Comparison of ENCODE assay signal across 16 cellular contexts in the genomic region with DNA sequence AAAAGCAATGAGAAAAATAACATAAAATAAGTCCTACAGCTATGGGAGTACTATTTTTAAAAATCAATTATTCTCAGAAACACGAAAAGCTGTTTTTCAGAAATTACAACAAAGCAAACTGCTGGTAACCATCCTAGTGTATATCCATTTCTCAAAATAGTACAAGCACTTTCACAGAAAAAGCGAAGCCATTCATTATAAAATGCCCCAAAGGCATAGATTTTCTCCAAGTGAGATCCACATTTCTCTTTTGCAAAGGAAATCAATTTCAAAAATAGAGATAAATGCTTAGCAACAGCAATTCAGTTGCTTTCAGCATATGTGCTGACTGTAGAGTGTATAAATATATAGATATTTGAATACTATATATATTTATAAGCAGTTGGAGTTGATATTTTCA.
DNase-seq lines count a peak whose midpoint lies in the region; ATAC-seq and TF ChIP-seq lines count a peak whose summit lies in the region.
"Had no signal": no experiment of that assay in that cellular context is flagged by ENCODE, and none has a peak within 500 bp of the region (broad histone marks: within the 10 kb centered on the region; RNA-seq: fewer than 3 reads in every experiment).

No MANE protein-coding gene starts in this region.

- H3K79me2 ChIP-seq in DOHH2 (ENCODE audit: control insufficient read depth, low read length) = no peaks in the 10 kb centered on the region
- no peaks in the 10 kb centered on the region for H3K79me2 ChIP-seq in SU-DHL-6 (ENCODE audit: insufficient read depth, low read length)

- H3K9me2 ChIP-seq in DOHH2 (replicated peaks; ENCODE audit: control insufficient read depth, low read length) (no peaks in the 10 kb centered on the region), SU-DHL-6 (replicated peaks; ENCODE audit: insufficient read depth, low read length) (no peaks in the 10 kb centered on the region)

- H3K27me3 ChIP-seq in DOHH2 (ENCODE audit: control insufficient read depth, low read length) (no peaks in the 10 kb centered on the region), SU-DHL-6 (ENCODE audit: low read length) (no peaks in the 10 kb centered on the region), WERI-Rb-1 (ENCODE audit: insufficient read depth, low read depth, severe bottlenecking) (no peaks in the 10 kb centered on the region)
- H3K27me3 ChIP-seq: BE2C had no signal

- H3K4me1 ChIP-seq in DOHH2 (ENCODE audit: control insufficient read depth, low read length) = peaks cover 37% of the 10 kb centered on the region
- H3K4me1 ChIP-seq: BE2C, Caco-2 had no signal

- H3K27ac ChIP-seq in DOHH2 (ENCODE audit: low read depth, low read length) = peak overlapping the region; percentile 60
- peak overlapping the region; percentile 68 for H3K27ac ChIP-seq in SU-DHL-6 (ENCODE audit: low read depth, low read length)
- H3K27ac ChIP-seq in WERI-Rb-1 = no peak overlapping the region

- ATAC-seq in HG03159 (IDR thresholded peaks at IDR 0.05; ENCODE audit: unreplicated experiment) = no peak

- peaks cover 7% of the 10 kb centered on the region for H3K9me3 Mint-ChIP-seq in neural crest cell

- H4K20me1 ChIP-seq in DOHH2 (ENCODE audit: control insufficient read depth, insufficient read depth, low read depth, low read length) (no peaks in the 10 kb centered on the region), SU-DHL-6 (ENCODE audit: low read depth, low read length) (no peaks in the 10 kb centered on the region)

- H3K27ac Mint-ChIP-seq in neural crest cell (ENCODE audit: unreplicated experiment) = peak overlapping the region; percentile 12
- H3K27ac Mint-ChIP-seq: CD4-positive, CD25-positive, alpha-beta regulatory T cell; CD8-positive, alpha-beta memory T cell; H9 had no signal

- H3K36me3 Mint-ChIP-seq in neural crest cell (ENCODE audit: low read depth) = peaks cover 3% of the 10 kb centered on the region
- H3K36me3 Mint-ChIP-seq: CD4-positive, CD25-positive, alpha-beta regulatory T cell; CD8-positive, alpha-beta memory T cell had no signal

- 0 out of 2 replicates have a peak, but pooled peaks cover 3% of the 10 kb centered on the region for H3F3A ChIP-seq in DOHH2 (ENCODE audit: control insufficient read depth, insufficient read depth)
- H3F3A ChIP-seq in SU-DHL-6 (ENCODE audit: insufficient read depth) = peaks cover 13% of the 10 kb centered on the region; the same call in 1 of the 2 replicates

- H3K9ac ChIP-seq in SU-DHL-6 (ENCODE audit: low read length) = peak overlapping the region; percentile 26; the same call in 1 of the 2 replicates

- H3K36me3 ChIP-seq in DOHH2 (ENCODE audit: control insufficient read depth, low read length) (no peaks in the 10 kb centered on the region), SU-DHL-6 (ENCODE audit: low read length) (peaks cover 5% of the 10 kb centered on the region), WERI-Rb-1 (no peaks in the 10 kb centered on the region)
- H3K36me3 ChIP-seq: BE2C had no signal

- peak overlapping the region; percentile 66 for H3K4me2 ChIP-seq in DOHH2 (ENCODE audit: low read length)
- H3K4me2 ChIP-seq in SU-DHL-6 (ENCODE audit: low read depth, low read length, poor library complexity, severe bottlenecking) = peak overlapping the region; percentile 81

- no peaks in the 10 kb centered on the region for H3K27me3 Mint-ChIP-seq in neural crest cell (ENCODE audit: low read depth)
- H3K27me3 Mint-ChIP-seq: CD4-positive, CD25-positive, alpha-beta regulatory T cell; CD8-positive, alpha-beta memory T cell had no signal

- TF ChIP-seq CTCF in DOHH2 (IDR thresholded peaks at IDR 0.05; ENCODE audit: low read depth, low read length, poor library complexity, severe bottlenecking) (no peak), SU-DHL-6 (IDR thresholded peaks at IDR 0.05; ENCODE audit: insufficient read depth, low read length, poor library complexity, severe bottlenecking) (no peak), neural crest cell (conservative IDR thresholded peaks at IDR 0.05) (no peak), WERI-Rb-1 (IDR thresholded peaks at IDR 0.05; ENCODE audit: low read depth, low read length) (no peak)

- DNase-seq in NCI-H2081 treated with DMSO at 0.1 percent for 48 hours (lab: John Stamatoyannopoulos, UW) (peak; percentile 87), neural crest cell (ENCODE audit: low read depth, low spot score) (no peak), activated gamma-delta T cell treated with Interleukin-2 at 50 U/mL for 16 hours (no peak), WERI-Rb-1 (no peak)
- DNase-seq: ACHN; BE2C; C1 segment of cervical spinal cord; Caco-2; CD4-positive, CD25-positive, alpha-beta regulatory T cell; CD8-positive, alpha-beta memory T cell; DMS79; GF-D8; H9 had no signal

- H2AFZ ChIP-seq in SU-DHL-6 (ENCODE audit: low read depth, low read length, severe bottlenecking) = peak overlapping the region; percentile 92

- H3K9me3 ChIP-seq in DOHH2 (ENCODE audit: control insufficient read depth, insufficient read depth, low read length) (peaks cover 16% of the 10 kb centered on the region), SU-DHL-6 (ENCODE audit: insufficient read depth, low read length) (peaks cover 15% of the 10 kb centered on the region; the same call in 1 of the 2 replicates), WERI-Rb-1 (ENCODE audit: severe bottlenecking) (no peaks in the 10 kb centered on the region)
- H3K9me3 ChIP-seq: BE2C, Caco-2 had no signal

- H3K4me3 Mint-ChIP-seq in neural crest cell = no peak overlapping the region
- H3K4me3 Mint-ChIP-seq: CD4-positive, CD25-positive, alpha-beta regulatory T cell; CD8-positive, alpha-beta memory T cell; H9 had no signal

- peak overlapping the region; percentile 47 for H3K4me3 ChIP-seq in DOHH2 (ENCODE audit: low read length)
- H3K4me3 ChIP-seq in SU-DHL-6 (ENCODE audit: insufficient read depth, low read length, poor library complexity, severe bottlenecking) = peak overlapping the region; percentile 42
- no peak overlapping the region for H3K4me3 ChIP-seq in WERI-Rb-1 (ENCODE audit: low read depth, low read length)

- peaks cover 4% of the 10 kb centered on the region for H3K4me1 Mint-ChIP-seq in neural crest cell
- H3K4me1 Mint-ChIP-seq: CD4-positive, CD25-positive, alpha-beta regulatory T cell; CD8-positive, alpha-beta memory T cell had no signal
